2 cellular contexts compared by ENCODE assay signal in genomic region chr20:35189223-35189622, GRCh38.
TF ChIP-seq lines count a peak whose summit lies in the region.
"Not testable (repeated sequence)": the region's sequence is repeated elsewhere in the genome, so short reads cannot be mapped to it uniquely, and the experiment has no call there.

No MANE protein-coding gene starts in this region.

TF ChIP-seq in H1, 55 proteins besides CTCF, POLR2A, EP300 and RAD21:
- TF ChIP-seq BCL11A (IDR thresholded peaks at IDR 0.05; ENCODE audit: low read depth in 2 of 2, low read length in 2 of 2), result peak in 1 of 2 experiments; percentile 70
- TF ChIP-seq CREB1 (IDR thresholded peaks at IDR 0.05), result peak; percentile 11; the same call in 1 of the 2 replicates
- 0 out of 2 replicates have a peak, but pooled peaks have one; percentile 59 for TF ChIP-seq RXRA (IDR thresholded peaks at IDR 0.05; ENCODE audit: insufficient read depth, low read depth, low read length)
- peak; percentile 71; the same call in 1 of the 2 replicates for TF ChIP-seq TCF12 (IDR thresholded peaks at IDR 0.05; ENCODE audit: low read depth, low read length)
- TF ChIP-seq NANOG (IDR thresholded peaks at IDR 0.05; ENCODE audit: insufficient read depth, low read depth, low read length, poor library complexity, severe bottlenecking), result peak; percentile 35
- 0 out of 2 replicates have a peak, but pooled peaks have one; percentile 4 for TF ChIP-seq CEBPB (IDR thresholded peaks at IDR 0.05; ENCODE audit: low read depth, low read length)
- peak; percentile 81; the same call in 1 of the 2 replicates for TF ChIP-seq POU5F1 (IDR thresholded peaks at IDR 0.05; ENCODE audit: low read depth, low read length)
- TF ChIP-seq SP1 (IDR thresholded peaks at IDR 0.05; ENCODE audit: low read depth, low read length), result peak; percentile 89
- TF ChIP-seq TEAD4 (IDR thresholded peaks at IDR 0.05; ENCODE audit: low read depth, low read length), result peak; percentile 77

TF ChIP-seq in HepG2, 621 proteins besides CTCF, POLR2A, EP300 and RAD21:
- TF ChIP-seq SOX6 (IDR thresholded peaks at IDR 0.05); SOX13 (IDR thresholded peaks at IDR 0.05); FOXP1 (IDR thresholded peaks at IDR 0.05); HNF1A (CRISPR knock-in tag; IDR thresholded peaks at IDR 0.05; ENCODE audit: borderline replicate concordance): not testable (repeated sequence)
- TF ChIP-seq SOX6 (CRISPR knock-in tag; IDR thresholded peaks at IDR 0.05) (0 out of 2 replicates have a peak, but pooled peaks have one; percentile 45), HNF4A (CRISPR knock-in tag; IDR thresholded peaks at IDR 0.05) (peak; percentile 32; the same call in 1 of the 2 replicates), ZNF788 (CRISPR knock-in tag; IDR thresholded peaks at IDR 0.05; ENCODE audit: borderline replicate concordance) (0 out of 2 replicates have a peak, but pooled peaks have one; percentile 21), ARID5B (CRISPR knock-in tag; IDR thresholded peaks at IDR 0.05) (peak; percentile 18; the same call in 1 of the 2 replicates), TBX2 (CRISPR knock-in tag; IDR thresholded peaks at IDR 0.05; ENCODE audit: borderline replicate concordance) (0 out of 2 replicates have a peak, but pooled peaks have one; percentile 15), NR2F6 (IDR thresholded peaks at IDR 0.05) (peak; percentile 57; the same call in 1 of the 2 replicates), NR2F6 (CRISPR knock-in tag; IDR thresholded peaks at IDR 0.05) (peak; percentile 45; the same call in 1 of the 2 replicates), NR2F2 (IDR thresholded peaks at IDR 0.05; ENCODE audit: borderline replicate concordance, low read depth) (peak; percentile 36; the same call in 1 of the 2 replicates), SOX13 (CRISPR knock-in tag; conservative IDR thresholded peaks at IDR 0.05 in 1 of 2, IDR thresholded peaks at IDR 0.05 in 1 of 2) (peak in 1 of 2 experiments; percentile 19; a peak in 1 of 4 replicates), FOXP1 (CRISPR knock-in tag; IDR thresholded peaks at IDR 0.05) (0 out of 2 replicates have a peak, but pooled peaks have one; percentile 7), ZNF772 (CRISPR knock-in tag; IDR thresholded peaks at IDR 0.05) (0 out of 2 replicates have a peak, but pooled peaks have one; percentile 46), HNF1A (IDR thresholded peaks at IDR 0.05; ENCODE audit: low read depth) (peak; percentile 51; the same call in 1 of the 2 replicates), ESRRA (CRISPR knock-in tag; IDR thresholded peaks at IDR 0.05; ENCODE audit: low read depth) (peak; percentile 84; the same call in 1 of the 2 replicates)
